ENCODE assay signal across 2 cellular contexts in genomic region chr14:52776816-52777215, GRCh38.
TF ChIP-seq lines count a peak whose summit lies in the region.

No MANE protein-coding gene starts in this region.

TF ChIP-seq in SK-N-SH, 30 proteins besides CTCF, POLR2A, EP300 and RAD21 (continued from another document):
- no peak for TF ChIP-seq TCF12 (IDR thresholded peaks at IDR 0.05)
- no peak for TF ChIP-seq RCOR1 (IDR thresholded peaks at IDR 0.05; ENCODE audit: low read length)

TF ChIP-seq in SK-N-SH treated with all-trans-retinoic acid at 6 μM for 48 hours, 23 proteins besides CTCF, POLR2A, EP300 and RAD21 (continued from another document):
- TF ChIP-seq SNAI2 (CRISPR knock-in tag; IDR thresholded peaks at IDR 0.05): no peak
- no peak for TF ChIP-seq TCF4 (CRISPR knock-in tag; IDR thresholded peaks at IDR 0.05; ENCODE audit: borderline replicate concordance)
TF ChIP-seq in SK-N-SH treated with all-trans-retinoic acid at 6 μM for 48 hours: peak in this region for 0.
